ENCODE assay signal across 12 cellular contexts in genomic region chr15:31270767-31271166, GRCh38. TPM values are rescaled to one million over a fixed set of nuclear protein-coding genes. Genes with fewer than 3 reads are reported as not detected.
A peak's percentile ranks its signal among the peaks of the same experiment; 100 is the strongest.
DNase-seq lines count a peak whose midpoint lies in the region; ATAC-seq and TF ChIP-seq lines count a peak whose summit lies in the region.
"Had no signal": no experiment of that assay in that cellular context is flagged by ENCODE, and none has a peak within 500 bp of the region (broad histone marks: within the 10 kb centered on the region; RNA-seq: fewer than 3 reads in every experiment).

No MANE protein-coding gene starts in this region.

- H3K36me3 ChIP-seq in testis (ENCODE audit: low read depth, missing control alignments): no peaks in the 10 kb centered on the region
- H3K36me3 ChIP-seq: left lung, MG63, ovary had no signal

- H3K36me3 Mint-ChIP-seq in activated T-cell treated with anti-CD3 and anti-CD28 coated beads, Interleukin-2, amount 50 U/mL, for 24 hours (ENCODE audit: low read depth): no peaks in the 10 kb centered on the region
- no peaks in the 10 kb centered on the region for H3K36me3 Mint-ChIP-seq in activated T-cell treated with anti-CD3 and anti-CD28 coated beads, Interleukin-2, amount 50 U/mL, for 72 hours (ENCODE audit: insufficient read depth in 2 of 2)
- H3K36me3 Mint-ChIP-seq in effector memory CD8-positive, alpha-beta T cell (ENCODE audit: insufficient read depth): no peaks in the 10 kb centered on the region

- TF ChIP-seq CTCF in NB4 (IDR thresholded peaks at IDR 0.05; ENCODE audit: low read depth, low read length): no peak
- TF ChIP-seq CTCF in testis (IDR thresholded peaks at IDR 0.05): no peak

- 94 to 95% methylated on average over 2 of the region's 2 CpGs for WGBS in testis, 2 donors

- H3K4me1 Mint-ChIP-seq in activated T-cell treated with anti-CD3 and anti-CD28 coated beads, Interleukin-2, amount 50 U/mL, for 24 hours (ENCODE audit: low read depth): peaks cover 48% of the 10 kb centered on the region
- peaks cover 57% of the 10 kb centered on the region for H3K4me1 Mint-ChIP-seq in activated T-cell treated with anti-CD3 and anti-CD28 coated beads, Interleukin-2, amount 50 U/mL, for 72 hours (ENCODE audit: low read depth)
- peaks cover 27 to 49% of the 10 kb centered on the region in 2 donors for H3K4me1 Mint-ChIP-seq in effector memory CD8-positive, alpha-beta T cell (ENCODE audit: low read depth in 2 of 2)

- H3K4me1 ChIP-seq in testis: no peaks in the 10 kb centered on the region

- intact Hi-C loops in testis (cut with DNase I; ENCODE audit: low total_unique reads): no loop called here

- DNase-seq in activated T-cell treated with anti-CD3 and anti-CD28 coated beads, Interleukin-2, amount 50 U/mL, for 24 hours: peak; percentile 26
- DNase-seq in activated T-cell treated with anti-CD3 and anti-CD28 coated beads, Interleukin-2, amount 50 U/mL, for 72 hours: no peak
- DNase-seq in NB4 (ENCODE audit: low read depth) (peak; percentile 78), testis (peak; percentile 21), pons (ENCODE audit: low spot score) (no peak), KG1 (lab: John Stamatoyannopoulos, UW) (no peak)
- no peak for DNase-seq in effector memory CD8-positive, alpha-beta T cell
- DNase-seq: activated naive CD4-positive, alpha-beta T cell treated with Interleukin-2 at 50 U/mL for 16 hours; MG63 had no signal

- no peak overlapping the region for H3K4me3 Mint-ChIP-seq in activated T-cell treated with anti-CD3 and anti-CD28 coated beads, Interleukin-2, amount 50 U/mL, for 24 hours
- H3K4me3 Mint-ChIP-seq in activated T-cell treated with anti-CD3 and anti-CD28 coated beads, Interleukin-2, amount 50 U/mL, for 72 hours: no peak overlapping the region
- H3K4me3 Mint-ChIP-seq in effector memory CD8-positive, alpha-beta T cell: no peak overlapping the region

- H3K27me3 Mint-ChIP-seq in activated T-cell treated with anti-CD3 and anti-CD28 coated beads, Interleukin-2, amount 50 U/mL, for 24 hours: no peaks in the 10 kb centered on the region
- no peaks in the 10 kb centered on the region for H3K27me3 Mint-ChIP-seq in activated T-cell treated with anti-CD3 and anti-CD28 coated beads, Interleukin-2, amount 50 U/mL, for 72 hours (ENCODE audit: low read depth)
- H3K27me3 Mint-ChIP-seq in effector memory CD8-positive, alpha-beta T cell: no peaks in the 10 kb centered on the region

- no peaks in the 10 kb centered on the region for H3K27me3 ChIP-seq in testis
- H3K27me3 ChIP-seq: left lung, MG63, ovary had no signal

- H3K27ac ChIP-seq in testis: no peak overlapping the region
- H3K27ac ChIP-seq: left lung, ovary had no signal

- no peak for ATAC-seq in activated T-cell treated with anti-CD3 and anti-CD28 coated beads, Interleukin-2, amount 50 U/mL, for 72 hours (replicated peaks in 1 of 2)
- no peak for ATAC-seq in effector memory CD8-positive, alpha-beta T cell (replicated peaks)
- no peak for ATAC-seq in GM19452 (IDR thresholded peaks at IDR 0.05; ENCODE audit: unreplicated experiment)
- ATAC-seq: left lung had no signal

- H3K27ac Mint-ChIP-seq in activated T-cell treated with anti-CD3 and anti-CD28 coated beads, Interleukin-2, amount 50 U/mL, for 24 hours: no peak overlapping the region
- no peak overlapping the region for H3K27ac Mint-ChIP-seq in activated T-cell treated with anti-CD3 and anti-CD28 coated beads, Interleukin-2, amount 50 U/mL, for 72 hours
- H3K27ac Mint-ChIP-seq in effector memory CD8-positive, alpha-beta T cell: peak overlapping the region; percentile 46 to 59

- TF ChIP-seq POLR2A in NB4 (IDR thresholded peaks at IDR 0.05; ENCODE audit: extremely low read depth, insufficient read length): no peak
- TF ChIP-seq POLR2A in testis (IDR thresholded peaks at IDR 0.05): no peak

- H3K9me3 Mint-ChIP-seq in activated T-cell treated with anti-CD3 and anti-CD28 coated beads, Interleukin-2, amount 50 U/mL, for 24 hours: no peaks in the 10 kb centered on the region
- H3K9me3 Mint-ChIP-seq in activated T-cell treated with anti-CD3 and anti-CD28 coated beads, Interleukin-2, amount 50 U/mL, for 72 hours: no peaks in the 10 kb centered on the region
- no peaks in the 10 kb centered on the region for H3K9me3 Mint-ChIP-seq in effector memory CD8-positive, alpha-beta T cell

- no peaks in the 10 kb centered on the region for H3K9me3 ChIP-seq in testis
- H3K9me3 ChIP-seq: left lung, MG63, ovary had no signal

- no peak overlapping the region for H3K4me3 ChIP-seq in NB4 (ENCODE audit: low read depth, low read length)
- no peak overlapping the region for H3K4me3 ChIP-seq in testis
- H3K4me3 ChIP-seq: left lung, MG63, ovary had no signal

RNA-seq across cellular contexts. Expression of gene KLF13, which starts 55.9 kb away (rescaled TPM):
- 100 to 1,000 TPM; 260 to 273 TPM for total RNA-seq in activated T-cell treated with anti-CD3 and anti-CD28 coated beads, Interleukin-2, amount 50 U/mL, for 72 hours
- total RNA-seq in testis: 10 to 100 TPM; 41.9 to 61.7 TPM
- 45.7 TPM for polyA plus RNA-seq in testis (ENCODE audit: insufficient read depth, low read depth, low replicate concordance)

Comparison
In these comparisons a context has a peak if more than half of its experiments do, and no peak if none do; other contexts are left out.
1. DNase-seq: peak in activated T-cell treated with anti-CD3 and anti-CD28 coated beads, Interleukin-2, amount 50 U/mL, for 24 hours (single experiment), NB4 (single experiment) and testis (single experiment); none in activated T-cell treated with anti-CD3 and anti-CD28 coated beads, Interleukin-2, amount 50 U/mL, for 72 hours (0 of 2), effector memory CD8-positive, alpha-beta T cell (0 of 3), pons (single experiment) and KG1 (single experiment).
2. H3K27ac Mint-ChIP-seq: peak in effector memory CD8-positive, alpha-beta T cell (2 of 2); none in activated T-cell treated with anti-CD3 and anti-CD28 coated beads, Interleukin-2, amount 50 U/mL, for 24 hours (single experiment) and activated T-cell treated with anti-CD3 and anti-CD28 coated beads, Interleukin-2, amount 50 U/mL, for 72 hours (single experiment).
3. RNA of gene KLF13, which starts 55.9 kb away (total RNA-seq): 260 to 273 TPM in activated T-cell treated with anti-CD3 and anti-CD28 coated beads, Interleukin-2, amount 50 U/mL, for 72 hours; 41.9 to 61.7 TPM in testis; every median in the first group is over 4 times any median in the second.